In the genomic region with DNA sequence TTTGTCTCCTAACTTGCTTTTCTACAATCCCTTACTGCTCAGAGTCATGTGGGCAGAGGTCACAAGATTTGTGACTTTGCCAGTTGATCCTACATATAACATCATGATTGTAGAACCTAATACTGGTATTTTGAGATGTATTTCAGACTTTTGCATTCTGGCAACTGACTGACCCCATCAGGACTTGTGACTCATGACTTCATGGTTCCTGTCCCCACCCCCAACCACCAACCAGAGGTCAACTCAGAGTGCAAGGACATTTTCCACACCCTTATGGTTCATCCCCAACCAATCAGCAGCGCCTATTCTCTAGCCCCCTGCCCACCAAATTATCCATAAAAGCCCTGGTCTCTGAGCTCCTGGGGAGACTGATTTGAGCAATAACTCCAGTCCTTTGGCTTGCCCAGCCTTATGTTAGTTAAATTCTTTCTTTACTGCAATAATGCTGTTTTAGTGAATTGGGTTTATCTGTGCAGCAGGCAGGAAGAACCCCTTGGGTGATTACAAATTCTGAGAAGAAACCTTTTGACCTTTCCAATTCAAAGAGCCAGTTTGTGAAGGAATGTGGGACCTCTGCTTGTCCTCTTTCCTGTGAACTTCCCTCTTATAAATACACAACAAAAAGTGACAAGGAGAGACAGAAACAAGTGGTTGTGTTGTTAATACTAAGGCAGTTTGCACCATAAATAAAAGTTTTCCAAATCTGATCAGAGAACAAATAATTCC, we compare ENCODE assay signal across 19 cellular contexts.
"Had no signal": no experiment of that assay in that cellular context is flagged by ENCODE, and none has a peak within 500 bp of the region (broad histone marks: within the 10 kb centered on the region; RNA-seq: fewer than 3 reads in every experiment).

No MANE protein-coding gene starts in this region.

- H3K4me3 ChIP-seq: gastrocnemius medialis, heart left ventricle, tibial artery, vagina had no signal

- H3K27ac ChIP-seq: gastrocnemius medialis, heart left ventricle, tibial artery, vagina had no signal

- DNase-seq: activated B cell treated with CpG ODN at 0.5 μM for 24 hours; activated CD4-positive, alpha-beta memory T cell treated with anti-CD3 and anti-CD28 coated beads, Interleukin-2, amount 10 ng/mL, durations not matched to agents 7 days and 5 days; activated CD4-positive, alpha-beta T cell treated with anti-CD3 and anti-CD28 coated beads for 48 hours; activated CD8-positive, alpha-beta memory T cell treated with anti-CD3 and anti-CD28 coated beads, Interleukin-2, amount 10 ng/mL, durations not matched to agents 7 days and 5 days; activated naive CD8-positive, alpha-beta T cell treated with anti-CD3 and anti-CD28 coated beads for 36 hours; amygdala; effector memory CD8-positive, alpha-beta T cell; gastrocnemius medialis; heart left ventricle; kidney; nucleus accumbens; retina; stimulated activated CD4-positive, alpha-beta T cell treated with anti-CD3 and anti-CD28 coated beads, Interleukin-12 subunit alpha, Interleukin-12 subunit beta, amount 100 ng/mL, for 4 hours; stimulated activated CD4-positive, alpha-beta T cell treated with anti-CD3 and anti-CD28 coated beads, Interleukin-1b, Interleukin-23, amount 100 ng/mL, for 48 hours; stimulated activated naive CD4-positive, alpha-beta T cell treated with Interleukin-2 at 50 U/mL for 16 hours; tibial artery had no signal

- H3K4me1 ChIP-seq: gastrocnemius medialis, heart left ventricle, tibial artery had no signal

- H3K27me3 ChIP-seq: gastrocnemius medialis, tibial artery, vagina had no signal

- H3K9me3 ChIP-seq: gastrocnemius medialis, tibial artery, vagina had no signal

- ATAC-seq: activated CD8-positive, alpha-beta memory T cell treated with anti-CD3 and anti-CD28 coated beads, Interleukin-2, amount 10 ng/mL, durations not matched to agents 7 days and 5 days; effector memory CD8-positive, alpha-beta T cell; gastrocnemius medialis; heart left ventricle; left lobe of liver; natural killer cell treated with Interleukin-12 subunit alpha and Interleukin-12 subunit beta and Interleukin-15 and Interleukin-18, amount 100 ng/mL, for 72 hours had no signal

- H3K36me3 ChIP-seq: gastrocnemius medialis, heart left ventricle, tibial artery, vagina had no signal
